In genomic region chr11:125164422-125165110, GRCh38 we compare ENCODE assay signal across 8 cellular contexts. TPM values are rescaled to one million over a fixed set of nuclear protein-coding genes. Genes with fewer than 3 reads are reported as not detected.
DNase-seq lines count a peak whose midpoint lies in the region; ATAC-seq and TF ChIP-seq lines count a peak whose summit lies in the region.

TSS of gene PKNOX2 (plus strand) at chr11:125164751. CDS start at chr11:125351306, 186,555 bp downstream.

- peaks cover 65% of the 10 kb centered on the region for H3K4me1 Mint-ChIP-seq in GM23338

- no peaks in the 10 kb centered on the region for H3K9me3 Mint-ChIP-seq in GM23338

- TF ChIP-seq CTCF in BJ (IDR thresholded peaks at IDR 0.05; ENCODE audit: insufficient read depth, low read depth, low read length) (peak; percentile 73), GM23338 (conservative IDR thresholded peaks at IDR 0.05; ENCODE audit: low read depth in 2 of 2) (peak; percentile 36 to 64; a peak in 3 of 4 replicates)

- H3K4me3 Mint-ChIP-seq in GM23338: peak within 1 kb of the TSS; percentile 83

- peaks cover 47% of the 10 kb centered on the region for H3K27me3 ChIP-seq in BJ (ENCODE audit: control insufficient read depth, insufficient read depth, low read length)
- peaks cover 45% of the 10 kb centered on the region for H3K27me3 ChIP-seq in GM23338 (ENCODE audit: insufficient read depth)

- H3K4me1 ChIP-seq in GM23338 (ENCODE audit: insufficient read depth): peaks cover 58% of the 10 kb centered on the region

- H3K9me2 ChIP-seq in GM23338 (ENCODE audit: insufficient read depth): no peaks in the 10 kb centered on the region

- POLR2A ChIA-PET in BJ (lab: Charles Lee): no interaction called here

- peak within 1 kb of the TSS; percentile 88 for H2AFZ ChIP-seq in GM23338

- no peaks in the 10 kb centered on the region for H3K36me3 Mint-ChIP-seq in GM23338 (ENCODE audit: low read depth)

- CTCF ChIA-PET in BJ (lab: Yijun Ruan, JAX): interaction anchor here (0.9 to 2.4 kb wide), 6 partner anchors 10 to 240 kb away, joined by 4 to 7 read pairs (median 4); no protein-coding TSS in a partner anchor

- H4K20me1 ChIP-seq in GM23338 (replicated peaks; ENCODE audit: insufficient read depth): no peaks in the 10 kb centered on the region

- peak within 1 kb of the TSS; percentile 92 for H3K27ac ChIP-seq in GM23338 (ENCODE audit: low read depth)

- peaks cover 10% of the 10 kb centered on the region; the same call in 1 of the 2 replicates for H3F3A ChIP-seq in GM23338 (replicated peaks; ENCODE audit: low read depth)

- ATAC-seq in GM23338: peak; percentile 48

- DNase-seq in BJ (ENCODE audit: low read depth): no peak
- peak; percentile 91 for DNase-seq in GM23338 (ENCODE audit: low spot score)
- DNase-seq in NCI-H69 (lab: John Stamatoyannopoulos, UW): peak; percentile 81
- peak; percentile 78 to 80 for DNase-seq in activated T-cell treated with anti-CD3 and anti-CD28 coated beads, Interleukin-2, amount 50 U/mL, for 48 hours
- DNase-seq in fibroblast of gingiva (ENCODE audit: low read depth): peak; percentile 54
- peak; percentile 86 for DNase-seq in myocyte (ENCODE audit: low read depth)
- DNase-seq in stimulated activated CD8-positive, alpha-beta memory T cell treated with anti-CD3 and anti-CD28 coated beads, Interleukin-7, amount 100 ng/mL, for 4 hours (ENCODE audit: low read depth in 2 of 2): peak; percentile 40 to 60
- no peak for DNase-seq in NCI-H128 (lab: John Stamatoyannopoulos, UW; ENCODE audit: unreplicated experiment)

- H3K79me2 ChIP-seq in GM23338 (replicated peaks; ENCODE audit: insufficient read depth): no peaks in the 10 kb centered on the region

- no peaks in the 10 kb centered on the region for H3K36me3 ChIP-seq in BJ (ENCODE audit: control insufficient read depth, insufficient read depth, low read length)
- H3K36me3 ChIP-seq in GM23338 (ENCODE audit: insufficient read depth): no peaks in the 10 kb centered on the region

- H3K4me2 ChIP-seq in GM23338: peak within 1 kb of the TSS; percentile 97

- peaks cover 56% of the 10 kb centered on the region for H3K27me3 Mint-ChIP-seq in GM23338 (ENCODE audit: insufficient read depth, low read depth, poor library complexity)

- H3K4me3 ChIP-seq in BJ (ENCODE audit: low read depth, low read length) (peak within 1 kb of the TSS; percentile 40), GM23338 (peak within 1 kb of the TSS; percentile 80)

- H3K27ac Mint-ChIP-seq in GM23338: peak within 1 kb of the TSS; percentile 94

TF ChIP-seq in GM23338, 12 proteins besides CTCF, POLR2A, EP300 and RAD21:
- TF ChIP-seq EZH2 (IDR thresholded peaks at IDR 0.05; ENCODE audit: low read depth, unreplicated experiment) (peak; percentile 46), ETS1 (IDR thresholded peaks at IDR 0.05) (no peak)
TF ChIP-seq in GM23338: peak in this region for 1.

RNA-seq across cellular contexts. Expression of gene PKNOX2, which starts in this region (rescaled TPM):
- polyA plus RNA-seq in BJ (2011; rRNA removed): 0.02 TPM in 1 of 2 replicates, not detected in the other
- polyA minus RNA-seq in BJ (2011; rRNA and poly(A)+ RNA removed): not detected in 2 replicates
- 0.43 and 0.83 TPM in 2 replicates for total RNA-seq in GM23338 (2014; rRNA removed; shearing (Covaris generic))
- polyA plus RNA-seq in GM23338 (2016; fragmentation: Nextera tagmentation; extraction: Ambion mirVana): 0.35 and 0.42 TPM in 2 replicates
- total RNA-seq in myocyte: 20.2 and 22.1 TPM in 2 replicates
- polyA plus RNA-seq in myocyte (2012): 86.6 TPM

Comparison
In these comparisons a context has a peak if more than half of its experiments do, and no peak if none do; other contexts are left out.
1. RNA of gene PKNOX2 (total RNA-seq): 20.2 to 22.1 TPM in myocyte; 0.43 to 0.83 TPM in GM23338; every median in the first group is over 10 times any median in the second.
2. Peak in DNase-seq, ATAC-seq, H3K4me3 ChIP-seq, H3K27ac ChIP-seq and H3K4me2 ChIP-seq in GM23338; RNA of the gene not detected or under 1 TPM.
3. DNase-seq: peak in NCI-H69 (single experiment), activated T-cell treated with anti-CD3 and anti-CD28 coated beads, Interleukin-2, amount 50 U/mL, for 48 hours (2 of 2), fibroblast of gingiva (single experiment), myocyte (single experiment) and stimulated activated CD8-positive, alpha-beta memory T cell treated with anti-CD3 and anti-CD28 coated beads, Interleukin-7, amount 100 ng/mL, for 4 hours (2 of 2); none in BJ (single experiment) and NCI-H128 (single experiment).